Comparison of ENCODE assay signal across 11 cellular contexts in genomic region chr3:195802261-195802701, GRCh38. TPM values are rescaled to one million over a fixed set of nuclear protein-coding genes. Genes with fewer than 3 reads are reported as not detected.
A peak's percentile ranks its signal among the peaks of the same experiment; 100 is the strongest.
DNase-seq lines count a peak whose midpoint lies in the region; ATAC-seq lines count a peak whose summit lies in the region.
"Had no signal": no experiment of that assay in that cellular context is flagged by ENCODE, and none has a peak within 500 bp of the region (broad histone marks: within the 10 kb centered on the region; RNA-seq: fewer than 3 reads in every experiment).

No MANE protein-coding gene starts in this region.

- peaks cover 21% of the 10 kb centered on the region for H3K27me3 Mint-ChIP-seq in activated CD8-positive, alpha-beta memory T cell treated with anti-CD3 and anti-CD28 coated beads, Interleukin-2, amount 10 ng/mL, durations not matched to agents 7 days and 5 days
- peaks cover 25% of the 10 kb centered on the region for H3K27me3 Mint-ChIP-seq in stimulated activated naive CD8-positive, alpha-beta T cell treated with anti-CD3 and anti-CD28 coated beads, Interleukin-15, amount 100 ng/mL, for 72 hours

- H3K4me3 Mint-ChIP-seq in activated CD8-positive, alpha-beta memory T cell treated with anti-CD3 and anti-CD28 coated beads, Interleukin-2, amount 10 ng/mL, durations not matched to agents 7 days and 5 days = peak overlapping the region; percentile 16
- peak overlapping the region; percentile 52 to 76 for H3K4me3 Mint-ChIP-seq in stimulated activated naive CD8-positive, alpha-beta T cell treated with anti-CD3 and anti-CD28 coated beads, Interleukin-15, amount 100 ng/mL, for 72 hours

- H3K9me3 Mint-ChIP-seq in activated CD8-positive, alpha-beta memory T cell treated with anti-CD3 and anti-CD28 coated beads, Interleukin-2, amount 10 ng/mL, durations not matched to agents 7 days and 5 days (ENCODE audit: low read depth) = peaks cover 5% of the 10 kb centered on the region
- H3K9me3 Mint-ChIP-seq in stimulated activated naive CD8-positive, alpha-beta T cell treated with anti-CD3 and anti-CD28 coated beads, Interleukin-15, amount 100 ng/mL, for 72 hours = no peaks in the 10 kb centered on the region

- CTCF ChIA-PET in activated CD8-positive, alpha-beta memory T cell treated with anti-CD3 and anti-CD28 coated beads, Interleukin-2, amount 10 ng/mL, durations not matched to agents 7 days and 5 days (lab: Charles Lee) = interaction anchor here (1.3 to 1.9 kb wide), 3 partner anchors 46 to 90 kb away, joined by 3 to 7 read pairs (median 3); no protein-coding TSS in a partner anchor

- H3K27ac Mint-ChIP-seq in activated CD8-positive, alpha-beta memory T cell treated with anti-CD3 and anti-CD28 coated beads, Interleukin-2, amount 10 ng/mL, durations not matched to agents 7 days and 5 days = peak overlapping the region; percentile 71
- peak overlapping the region; percentile 36 to 96 for H3K27ac Mint-ChIP-seq in stimulated activated naive CD8-positive, alpha-beta T cell treated with anti-CD3 and anti-CD28 coated beads, Interleukin-15, amount 100 ng/mL, for 72 hours

- peak; percentile 60 for ATAC-seq in activated CD8-positive, alpha-beta memory T cell treated with anti-CD3 and anti-CD28 coated beads, Interleukin-2, amount 10 ng/mL, durations not matched to agents 7 days and 5 days
- ATAC-seq in stimulated activated naive CD8-positive, alpha-beta T cell treated with anti-CD3 and anti-CD28 coated beads, Interleukin-15, amount 100 ng/mL, for 72 hours = peak; percentile 85

- DNase-seq in activated CD8-positive, alpha-beta memory T cell treated with anti-CD3 and anti-CD28 coated beads, Interleukin-2, amount 10 ng/mL, durations not matched to agents 7 days and 5 days = peak; percentile 81
- DNase-seq in activated CD8-positive, alpha-beta memory T cell treated with anti-CD3 and anti-CD28 coated beads, Interleukin-2, amount 50 U/mL, for 48 hours = no peak
- peak; percentile 27 to 37 for DNase-seq in activated CD4-positive, alpha-beta T cell treated with anti-CD3 and anti-CD28 coated beads, Interleukin-2, amount 50 U/mL, for 48 hours
- DNase-seq in islet precursor cell (peak; percentile 55), DMS 273 treated with DMSO at 0.1 percent for 48 hours (lab: John Stamatoyannopoulos, UW) (no peak), NCI-H82 (lab: John Stamatoyannopoulos, UW) (no peak), NCI-H1092 treated with DMSO at 0.1 percent for 48 hours (lab: John Stamatoyannopoulos, UW) (no peak)
- peak; percentile 55 to 74 for DNase-seq in stimulated activated naive CD8-positive, alpha-beta T cell treated with anti-CD3 and anti-CD28 coated beads, Interleukin-15, amount 100 ng/mL, for 72 hours
- DNase-seq: EL, glutamatergic neuron, NCI-H1436 treated with DMSO at 0.1 percent for 48 hours had no signal

- H3K36me3 Mint-ChIP-seq in activated CD8-positive, alpha-beta memory T cell treated with anti-CD3 and anti-CD28 coated beads, Interleukin-2, amount 10 ng/mL, durations not matched to agents 7 days and 5 days = peaks cover 27% of the 10 kb centered on the region

- peaks cover 58% of the 10 kb centered on the region for H3K4me1 Mint-ChIP-seq in activated CD8-positive, alpha-beta memory T cell treated with anti-CD3 and anti-CD28 coated beads, Interleukin-2, amount 10 ng/mL, durations not matched to agents 7 days and 5 days
- H3K4me1 Mint-ChIP-seq in stimulated activated naive CD8-positive, alpha-beta T cell treated with anti-CD3 and anti-CD28 coated beads, Interleukin-15, amount 100 ng/mL, for 72 hours = peaks cover 57% of the 10 kb centered on the region

RNA-seq across cellular contexts. Expression of gene MUC4, which starts 9.4 kb away (rescaled TPM):
- under 1 TPM; 0.03 to 0.26 TPM for total RNA-seq in activated CD8-positive, alpha-beta memory T cell treated with anti-CD3 and anti-CD28 coated beads, Interleukin-2, amount 10 ng/mL, durations not matched to agents 7 days and 5 days

Comparison
In these comparisons a context has a peak if more than half of its experiments do, and no peak if none do; other contexts are left out.
1. DNase-seq: peak in activated CD8-positive, alpha-beta memory T cell treated with anti-CD3 and anti-CD28 coated beads, Interleukin-2, amount 10 ng/mL, durations not matched to agents 7 days and 5 days (single experiment), activated CD4-positive, alpha-beta T cell treated with anti-CD3 and anti-CD28 coated beads, Interleukin-2, amount 50 U/mL, for 48 hours (2 of 2), islet precursor cell (single experiment) and stimulated activated naive CD8-positive, alpha-beta T cell treated with anti-CD3 and anti-CD28 coated beads, Interleukin-15, amount 100 ng/mL, for 72 hours (2 of 2); none in activated CD8-positive, alpha-beta memory T cell treated with anti-CD3 and anti-CD28 coated beads, Interleukin-2, amount 50 U/mL, for 48 hours (single experiment), DMS 273 treated with DMSO at 0.1 percent for 48 hours (single experiment), NCI-H82 (single experiment) and NCI-H1092 treated with DMSO at 0.1 percent for 48 hours (single experiment).